In genomic region chr14:100237735-100238418, GRCh38 we compare ENCODE assay signal across 8 cellular contexts. TPM values are rescaled to one million over a fixed set of nuclear protein-coding genes. Genes with fewer than 3 reads are reported as not detected.
A peak's percentile ranks its signal among the peaks of the same experiment; 100 is the strongest.
DNase-seq lines count a peak whose midpoint lies in the region; ATAC-seq and TF ChIP-seq lines count a peak whose summit lies in the region.

No MANE protein-coding gene starts in this region.

- H4K20me1 ChIP-seq in OCI-LY7 (ENCODE audit: insufficient read depth, low read length): peaks cover 43% of the 10 kb centered on the region

- intact Hi-C loops in Right ventricle myocardium inferior (cut with DNase I): loop anchor here (1.0 to 2.0 kb wide), 3 partner anchors 17 to 139 kb away; partner anchors contain the start of gene WDR25
- intact Hi-C loops in cardiac septum (cut with DNase I): loop anchor here (2.0 kb wide), 1 partner anchor 139 kb away; the partner anchor contains the start of gene WDR25
- intact Hi-C loops in OCI-LY7 (cut with micrococcal nuclease; ENCODE audit: unreplicated experiment): loop anchor here (2.0 to 5.0 kb wide), 3 partner anchors 23 to 171 kb away; partner anchors contain the start of genes DEGS2 and EVL
- intact Hi-C loops in ovary (cut with DNase I): loop anchor here in 1 of 4 donors (5.0 kb wide), 1 partner anchor 139 kb away; the partner anchor contains the start of gene WDR25

- TF ChIP-seq CTCF in OCI-LY7 (conservative IDR thresholded peaks at IDR 0.05; ENCODE audit: low read length) (no peak), gastroesophageal sphincter (IDR thresholded peaks at IDR 0.05) (no peak), ovary (IDR thresholded peaks at IDR 0.05) (peak in 1 of 3 donors; percentile 10)

- CTCF ChIA-PET in OCI-LY7 (lab: Charles Lee; ENCODE audit: unreplicated experiment): no interaction called here

- H3K4me1 ChIP-seq in OCI-LY7 (ENCODE audit: insufficient read depth, low read length, poor library complexity, severe bottlenecking): peaks cover 48% of the 10 kb centered on the region
- peaks cover 0 to 62% (median 31%) of the 10 kb centered on the region in 3 donors for H3K4me1 ChIP-seq in gastroesophageal sphincter
- peaks cover 8% of the 10 kb centered on the region for H3K4me1 ChIP-seq in ovary (ENCODE audit: insufficient read depth)

- H3K36me3 ChIP-seq in OCI-LY7 (ENCODE audit: insufficient read depth, low read length) (peaks cover 78% of the 10 kb centered on the region), gastroesophageal sphincter (no peaks in the 10 kb centered on the region), ovary (no peaks in the 10 kb centered on the region)

- H3K9me3 ChIP-seq in OCI-LY7 (ENCODE audit: low read length) (no peaks in the 10 kb centered on the region), gastroesophageal sphincter (no peaks in the 10 kb centered on the region), ovary (no peaks in the 10 kb centered on the region)

- peak overlapping the region; percentile 98 for H3K27ac ChIP-seq in OCI-LY7 (ENCODE audit: low read depth, low read length, poor library complexity, severe bottlenecking)
- H3K27ac ChIP-seq in gastroesophageal sphincter: peak overlapping the region; percentile 92 to 100 (median 100)
- peak overlapping the region; percentile 94 to 97 for H3K27ac ChIP-seq in ovary

- no TSS peak for BruUV-seq in OCI-LY7 (replicated peaks; lab: Mats Ljungman, UMichigan)

- peak overlapping the region; percentile 86 for H3K4me2 ChIP-seq in OCI-LY7 (ENCODE audit: low read length)

- TF ChIP-seq POLR2A in gastroesophageal sphincter (IDR thresholded peaks at IDR 0.05) (no peak), ovary (IDR thresholded peaks at IDR 0.05) (no peak)

- H3K79me2 ChIP-seq in OCI-LY7 (ENCODE audit: insufficient read depth, low read depth, low read length): peaks cover 89% of the 10 kb centered on the region

- ATAC-seq in Right ventricle myocardium inferior: no peak
- no peak for ATAC-seq in gastroesophageal sphincter

- 0% methylated on average over 6 to 13 of the region's 64 CpGs for WGBS in gastroesophageal sphincter (ENCODE audit: low coverage in 1 of 2), 2 donors
- WGBS in ovary, 3 donors: 0% methylated on average over 33 to 64 of the region's 64 CpGs

- H3K9me2 ChIP-seq in OCI-LY7 (ENCODE audit: insufficient read depth, low read length): no peaks in the 10 kb centered on the region

- H3K27me3 ChIP-seq in gastroesophageal sphincter (no peaks in the 10 kb centered on the region), ovary (no peaks in the 10 kb centered on the region)

- peak overlapping the region; percentile 100 for H3K4me3 ChIP-seq in OCI-LY7 (ENCODE audit: low read depth, low read length, poor library complexity, severe bottlenecking)
- H3K4me3 ChIP-seq in gastroesophageal sphincter: peak overlapping the region; percentile 53 to 100
- peak overlapping the region; percentile 92 for H3K4me3 ChIP-seq in ovary

- no peak for TF ChIP-seq EP300 in gastroesophageal sphincter (IDR thresholded peaks at IDR 0.05)
- TF ChIP-seq EP300 in ovary (IDR thresholded peaks at IDR 0.05): no peak

- POLR2A ChIA-PET in OCI-LY7 (lab: Charles Lee): interaction anchor here (3.4 kb wide), 1 partner anchor 14 kb away, joined by 24 read pairs; no protein-coding TSS in a partner anchor

- DNase-seq in Right ventricle myocardium inferior (ENCODE audit: missing footprints) (peak; percentile 70), cardiac septum (ENCODE audit: low spot score) (no peak), HK-2 (ENCODE audit: unreplicated experiment) (peak; percentile 47), OCI-LY7 (ENCODE audit: low spot score) (peak; percentile 83), ovary (peak in 2 of 5 donors; percentile 61 to 68), cortex of kidney (lab: John Stamatoyannopoulos, UW) (no peak)
- DNase-seq in activated effector memory CD4-positive, alpha-beta T cell treated with Interleukin-2 at 50 U/mL for 16 hours: peak; percentile 38

- peak overlapping the region; percentile 39; the same call in 1 of the 2 replicates for H2AFZ ChIP-seq in OCI-LY7 (ENCODE audit: low read length)

RNA-seq across cellular contexts. Expression of gene YY1, which starts 1.1 kb away (rescaled TPM):
- total RNA-seq in Right ventricle myocardium inferior (46.0 TPM), cardiac septum (44.3 TPM), OCI-LY7 (2022) (137 and 140 TPM in 2 replicates), gastroesophageal sphincter (10 to 100 TPM; 55.1 to 76.3 (median 62.5) TPM), ovary (10 to 100 TPM; 37.0 to 68.6 (median 58.1) TPM)
- 59.9 and 69.2 TPM in 2 replicates for total RNA-seq in OCI-LY7 (2014; rRNA removed; shearing (Covaris generic))
- polyA plus RNA-seq in ovary: 10 to 100 TPM; 24.1 to 75.8 TPM

Comparison
In these comparisons a context has a peak if more than half of its experiments do, and no peak if none do; other contexts are left out.
1. DNase-seq: peak in Right ventricle myocardium inferior (single experiment), HK-2 (single experiment), OCI-LY7 (single experiment) and activated effector memory CD4-positive, alpha-beta T cell treated with Interleukin-2 at 50 U/mL for 16 hours (single experiment); none in cardiac septum (single experiment) and cortex of kidney (single experiment).
2. Peak in every context shown above with its lines, with median percentiles within 50 percentile points of each other: H3K27ac ChIP-seq and H3K4me3 ChIP-seq.